ENCODE assay signal across 8 cellular contexts in genomic region chr20:25863536-25864325, GRCh38.
DNase-seq lines count a peak whose midpoint lies in the region; ATAC-seq and TF ChIP-seq lines count a peak whose summit lies in the region.

No MANE protein-coding gene starts in this region.

- DNase-seq in CD8-positive, alpha-beta T cell, result no peak
- DNase-seq in Karpas-422, result peak; percentile 42
- no peak for DNase-seq in nephron progenitor cell
- DNase-seq in NCI-H1436 treated with DMSO at 0.1 percent for 48 hours (lab: John Stamatoyannopoulos, UW), result no peak
- DNase-seq in HUDEP-2 (lab: John Stamatoyannopoulos, UW; ENCODE audit: unreplicated experiment in 76 of 76), result no peak

- no peaks in the 10 kb centered on the region for H3K79me2 ChIP-seq in Karpas-422 (ENCODE audit: low read length)

- H3K27me3 Mint-ChIP-seq in CD8-positive, alpha-beta T cell (ENCODE audit: low read depth), result peaks cover 73% of the 10 kb centered on the region
- peaks cover 100% of the 10 kb centered on the region for H3K27me3 Mint-ChIP-seq in dendritic cell treated with granulocyte-macrophage colony-stimulating factor and Interleukin-4, amounts not matched to agents 40 ng/mL and 50 ng/mL, for 4 days
- peaks cover 85% of the 10 kb centered on the region for H3K27me3 Mint-ChIP-seq in nephron progenitor cell (ENCODE audit: low read depth, poor library complexity)

- H3K27ac Mint-ChIP-seq in CD8-positive, alpha-beta T cell, result no peak overlapping the region
- no peak overlapping the region for H3K27ac Mint-ChIP-seq in dendritic cell treated with granulocyte-macrophage colony-stimulating factor and Interleukin-4, amounts not matched to agents 40 ng/mL and 50 ng/mL, for 4 days
- no peak overlapping the region for H3K27ac Mint-ChIP-seq in nephron progenitor cell

- intact Hi-C loops in CD8-positive, alpha-beta T cell (cut with DNase I, micrococcal nuclease), result no loop called here
- intact Hi-C loops in dendritic cell treated with granulocyte-macrophage colony-stimulating factor and Interleukin-4, amounts not matched to agents 40 ng/mL and 50 ng/mL, for 4 days (cut with micrococcal nuclease), result no loop called here

- H3K4me3 ChIP-seq in CD8-positive, alpha-beta T cell (ENCODE audit: low read depth, low read length), result peak overlapping the region; percentile 39
- H3K4me3 ChIP-seq in Karpas-422 (ENCODE audit: low read length), result peak overlapping the region; percentile 58

- no peaks in the 10 kb centered on the region for H3K36me3 ChIP-seq in CD8-positive, alpha-beta T cell (ENCODE audit: insufficient read depth, low read length)
- no peaks in the 10 kb centered on the region for H3K36me3 ChIP-seq in Karpas-422 (ENCODE audit: insufficient read depth, low read length)

- no peak overlapping the region for H3K27ac ChIP-seq in CD8-positive, alpha-beta T cell (ENCODE audit: low read depth, low read length)
- no peak overlapping the region for H3K27ac ChIP-seq in Karpas-422 (ENCODE audit: low read length)

- POLR2A ChIA-PET in CD8-positive, alpha-beta T cell (lab: Charles Lee), result no interaction called here

- no peak for ATAC-seq in CD8-positive, alpha-beta T cell
- ATAC-seq in GM19328 (IDR thresholded peaks at IDR 0.05; ENCODE audit: unreplicated experiment) (no peak), HG02884 (IDR thresholded peaks at IDR 0.05; ENCODE audit: unreplicated experiment) (no peak)

- H3K9me3 ChIP-seq in CD8-positive, alpha-beta T cell (ENCODE audit: low read length), result no peaks in the 10 kb centered on the region
- no peaks in the 10 kb centered on the region for H3K9me3 ChIP-seq in Karpas-422 (ENCODE audit: low read length)

- H4K20me1 ChIP-seq in Karpas-422 (ENCODE audit: insufficient read depth, low read depth, low read length), result no peaks in the 10 kb centered on the region

- H3K4me3 Mint-ChIP-seq in CD8-positive, alpha-beta T cell, result peak overlapping the region; percentile 83
- peak overlapping the region; percentile 58 for H3K4me3 Mint-ChIP-seq in dendritic cell treated with granulocyte-macrophage colony-stimulating factor and Interleukin-4, amounts not matched to agents 40 ng/mL and 50 ng/mL, for 4 days
- peak overlapping the region; percentile 82 for H3K4me3 Mint-ChIP-seq in nephron progenitor cell

- no peak for TF ChIP-seq CTCF in CD8-positive, alpha-beta T cell (IDR thresholded peaks at IDR 0.05)
- TF ChIP-seq CTCF in nephron progenitor cell (IDR thresholded peaks at IDR 0.05), result no peak

- peak overlapping the region; percentile 70 for H3K4me2 ChIP-seq in Karpas-422 (ENCODE audit: low read depth, low read length, poor library complexity, severe bottlenecking)

- peaks cover 69% of the 10 kb centered on the region for H3K4me1 Mint-ChIP-seq in CD8-positive, alpha-beta T cell (ENCODE audit: low read depth)
- peaks cover 21% of the 10 kb centered on the region for H3K4me1 Mint-ChIP-seq in dendritic cell treated with granulocyte-macrophage colony-stimulating factor and Interleukin-4, amounts not matched to agents 40 ng/mL and 50 ng/mL, for 4 days (ENCODE audit: low read depth)
- peaks cover 54% of the 10 kb centered on the region for H3K4me1 Mint-ChIP-seq in nephron progenitor cell

- H3K9me3 Mint-ChIP-seq in CD8-positive, alpha-beta T cell, result no peaks in the 10 kb centered on the region
- H3K9me3 Mint-ChIP-seq in dendritic cell treated with granulocyte-macrophage colony-stimulating factor and Interleukin-4, amounts not matched to agents 40 ng/mL and 50 ng/mL, for 4 days, result no peaks in the 10 kb centered on the region
- peaks cover 20% of the 10 kb centered on the region for H3K9me3 Mint-ChIP-seq in nephron progenitor cell

- CTCF ChIA-PET in CD8-positive, alpha-beta T cell (lab: Charles Lee), result no interaction called here

- H3K9me2 ChIP-seq in Karpas-422 (replicated peaks; ENCODE audit: insufficient read depth, low read length), result no peaks in the 10 kb centered on the region

- H3K4me1 ChIP-seq in CD8-positive, alpha-beta T cell (ENCODE audit: insufficient read depth, low read length), result peaks cover 59% of the 10 kb centered on the region
- H3K4me1 ChIP-seq in Karpas-422 (ENCODE audit: low read length), result peaks cover 17% of the 10 kb centered on the region

- H3K36me3 Mint-ChIP-seq in CD8-positive, alpha-beta T cell, result no peaks in the 10 kb centered on the region
- H3K36me3 Mint-ChIP-seq in dendritic cell treated with granulocyte-macrophage colony-stimulating factor and Interleukin-4, amounts not matched to agents 40 ng/mL and 50 ng/mL, for 4 days (ENCODE audit: low read depth), result no peaks in the 10 kb centered on the region
- H3K36me3 Mint-ChIP-seq in nephron progenitor cell (ENCODE audit: low read depth), result no peaks in the 10 kb centered on the region

- peak overlapping the region; percentile 62 for H3K9ac ChIP-seq in Karpas-422 (ENCODE audit: low read length)

- H3K27me3 ChIP-seq in CD8-positive, alpha-beta T cell (ENCODE audit: insufficient read depth, low read length), result peaks cover 26% of the 10 kb centered on the region
- no peaks in the 10 kb centered on the region for H3K27me3 ChIP-seq in Karpas-422 (ENCODE audit: low read length)

- H2AFZ ChIP-seq in Karpas-422 (ENCODE audit: low read length), result peak overlapping the region; percentile 89
